ENCODE assay signal across 22 cellular contexts in genomic region chr15:97783240-97783639, GRCh38.
"Had no signal": no experiment of that assay in that cellular context is flagged by ENCODE, and none has a peak within 500 bp of the region (broad histone marks: within the 10 kb centered on the region; RNA-seq: fewer than 3 reads in every experiment).

No MANE protein-coding gene starts in this region.

- ATAC-seq: mucosa of descending colon; naive thymus-derived CD4-positive, alpha-beta T cell; natural killer cell treated with Interleukin-12 subunit alpha and Interleukin-12 subunit beta and Interleukin-15 and Interleukin-18, amount 100 ng/mL, for 72 hours; right lobe of liver; stimulated activated naive B cell treated with anti-CD40 and anti-IgM and Interleukin-4, amounts not matched to agents 10 μg/mL and 1 μg/mL and 100 μg/mL, for 72 hours; stimulated activated naive CD8-positive, alpha-beta T cell treated with anti-CD3 and anti-CD28 coated beads, Interleukin-15, Interleukin-2, amounts not matched to agents 100 U/mL and 50 U/mL, for 24 hours had no signal

- H3K4me1 ChIP-seq: left ventricle myocardium inferior, right atrium auricular region, right lobe of liver, stomach, testis, thyroid gland, transverse colon, upper lobe of left lung had no signal

- DNase-seq: islet precursor cell; left ventricle myocardium inferior; midbrain; mucosa of descending colon; naive thymus-derived CD4-positive, alpha-beta T cell; ovary; right lobe of liver; stimulated activated CD4-positive, alpha-beta T cell treated with anti-CD3 and anti-CD28 coated beads, Interleukin-12 subunit alpha, Interleukin-12 subunit beta, amount 100 ng/mL, for 4 hours; stimulated activated CD4-positive, alpha-beta T cell treated with anti-CD3 and anti-CD28 coated beads, Interleukin-15, amount 100 ng/mL, for 24 hours; stimulated activated CD4-positive, alpha-beta T cell treated with anti-CD3 and anti-CD28 coated beads, Interleukin-2, amount 100 ng/mL, for 24 hours; stimulated activated CD4-positive, alpha-beta T cell treated with anti-CD3 and anti-CD28 coated beads, Interleukin-4, amount 100 ng/mL, for 1 hour; stimulated activated naive B cell treated with anti-CD40 and anti-IgM and Interleukin-4, amounts not matched to agents 10 μg/mL and 1 μg/mL and 100 μg/mL, for 72 hours; stimulated activated naive CD8-positive, alpha-beta T cell treated with anti-CD3 and anti-CD28 coated beads, Interleukin-15, Interleukin-2, amounts not matched to agents 100 U/mL and 50 U/mL, for 24 hours; stomach; testis; thyroid gland; transverse colon; upper lobe of left lung had no signal

- H3K27me3 ChIP-seq: ovary, right atrium auricular region, right lobe of liver, stomach, testis, thyroid gland, transverse colon, upper lobe of left lung had no signal

- H3K36me3 ChIP-seq: left ventricle myocardium inferior, ovary, right atrium auricular region, right lobe of liver, stomach, thyroid gland, transverse colon, upper lobe of left lung had no signal

- H3K9me3 ChIP-seq: mucosa of descending colon, ovary, right atrium auricular region, right lobe of liver, testis, thyroid gland, transverse colon, upper lobe of left lung had no signal

- H3K27ac ChIP-seq: left ventricle myocardium inferior, ovary, right atrium auricular region, right lobe of liver, skin epidermis, stomach, testis, thyroid gland, transverse colon, upper lobe of left lung had no signal

- H3K4me3 ChIP-seq: left ventricle myocardium inferior, lung, mucosa of descending colon, ovary, right atrium auricular region, right lobe of liver, skin epidermis, stomach, testis, thyroid gland, transverse colon, upper lobe of left lung had no signal
